In the genomic region with DNA sequence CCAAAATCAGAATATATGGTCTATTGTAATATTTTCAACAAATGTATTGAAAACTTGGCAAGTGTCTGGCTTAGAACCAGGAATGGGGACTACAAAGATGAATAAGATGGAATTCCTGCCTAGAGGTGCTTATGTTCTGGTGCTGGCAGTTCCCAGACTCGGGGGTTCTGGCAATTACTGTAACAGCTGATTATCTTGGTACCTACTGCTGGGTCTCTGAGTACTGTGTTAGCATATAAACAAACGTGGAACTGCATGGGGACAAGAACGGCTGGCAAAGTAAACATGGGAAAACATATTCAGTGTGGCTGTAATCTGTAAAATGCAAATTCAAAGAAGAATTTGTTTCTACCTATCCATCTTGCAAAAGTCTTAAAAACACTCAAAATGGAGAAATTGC, we compare ENCODE assay signal across 21 cellular contexts.
"Had no signal": no experiment of that assay in that cellular context is flagged by ENCODE, and none has a peak within 500 bp of the region (broad histone marks: within the 10 kb centered on the region; RNA-seq: fewer than 3 reads in every experiment).

No MANE protein-coding gene starts in this region.

- H3K4me3 ChIP-seq: coronary artery, gastrocnemius medialis, lower lobe of right lung, spleen, thyroid gland had no signal

- H3K36me3 ChIP-seq: brain microvascular endothelial cell, gastrocnemius medialis, lower lobe of right lung, spleen, thyroid gland had no signal

- H3K4me1 Mint-ChIP-seq: activated naive CD8-positive, alpha-beta T cell treated with anti-CD3 and anti-CD28 coated beads, Interleukin-2, amount 50 U/mL, for 24 hours; central memory CD8-positive, alpha-beta T cell; mesothelial cell of epicardium; stimulated activated memory B cell treated with anti-CD40 and anti-IgM and Interleukin-4, amounts not matched to agents 10 μg/mL and 1 μg/mL and 100 μg/mL, for 72 hours; T-cell had no signal

- H3K4me3 Mint-ChIP-seq: activated CD8-positive, alpha-beta T cell treated with anti-CD3 and anti-CD28 coated beads, Interleukin-2, amount 10 ng/mL, durations not matched to agents 7 days and 5 days; activated naive CD4-positive, alpha-beta T cell treated with anti-CD3 and anti-CD28 coated beads for 36 hours; activated naive CD8-positive, alpha-beta T cell treated with anti-CD3 and anti-CD28 coated beads, Interleukin-2, amount 50 U/mL, for 24 hours; activated T-cell treated with anti-CD3 and anti-CD28 coated beads, Interleukin-2, amount 50 U/mL, for 24 hours; central memory CD8-positive, alpha-beta T cell; mesothelial cell of epicardium; nephron progenitor cell; stimulated activated memory B cell treated with anti-CD40 and anti-IgM and Interleukin-4, amounts not matched to agents 10 μg/mL and 1 μg/mL and 100 μg/mL, for 72 hours; T-cell had no signal

- H3K9me3 Mint-ChIP-seq: activated naive CD4-positive, alpha-beta T cell treated with anti-CD3 and anti-CD28 coated beads for 36 hours; activated naive CD8-positive, alpha-beta T cell treated with anti-CD3 and anti-CD28 coated beads, Interleukin-2, amount 50 U/mL, for 24 hours; activated T-cell treated with anti-CD3 and anti-CD28 coated beads, Interleukin-2, amount 50 U/mL, for 24 hours; central memory CD8-positive, alpha-beta T cell; mesothelial cell of epicardium; stimulated activated memory B cell treated with anti-CD40 and anti-IgM and Interleukin-4, amounts not matched to agents 10 μg/mL and 1 μg/mL and 100 μg/mL, for 72 hours; T-cell had no signal

- DNase-seq: activated CD4-positive, alpha-beta T cell treated with anti-CD3 and anti-CD28 coated beads for 48 hours; activated CD4-positive, CD25-positive, alpha-beta regulatory T cell; activated CD8-positive, alpha-beta T cell treated with anti-CD3 and anti-CD28 coated beads, Interleukin-2, amount 10 ng/mL, durations not matched to agents 7 days and 5 days; activated naive CD4-positive, alpha-beta T cell treated with anti-CD3 and anti-CD28 coated beads for 36 hours; activated naive CD8-positive, alpha-beta T cell treated with anti-CD3 and anti-CD28 coated beads, Interleukin-2, amount 50 U/mL, for 24 hours; activated T-cell treated with anti-CD3 and anti-CD28 coated beads, Interleukin-2, amount 50 U/mL, for 24 hours; aorta; brain microvascular endothelial cell; gastrocnemius medialis; head of caudate nucleus; lower lobe of right lung; nephron progenitor cell; spleen; stimulated activated CD4-positive, alpha-beta T cell treated with anti-CD3 and anti-CD28 coated beads, Interleukin-4, amount 100 ng/mL, for 4 hours; T-cell; T-helper 9 cell; thyroid gland had no signal

- H3K27me3 ChIP-seq: brain microvascular endothelial cell, gastrocnemius medialis, spleen, thyroid gland had no signal

- H3K27ac ChIP-seq: brain microvascular endothelial cell, coronary artery, gastrocnemius medialis, lower lobe of right lung, spleen, thyroid gland had no signal

- H3K9me3 ChIP-seq: gastrocnemius medialis, lower lobe of right lung, spleen, thyroid gland had no signal

- H3K27ac Mint-ChIP-seq: activated CD8-positive, alpha-beta T cell treated with anti-CD3 and anti-CD28 coated beads, Interleukin-2, amount 10 ng/mL, durations not matched to agents 7 days and 5 days; activated naive CD4-positive, alpha-beta T cell treated with anti-CD3 and anti-CD28 coated beads for 36 hours; activated naive CD8-positive, alpha-beta T cell treated with anti-CD3 and anti-CD28 coated beads, Interleukin-2, amount 50 U/mL, for 24 hours; activated T-cell treated with anti-CD3 and anti-CD28 coated beads, Interleukin-2, amount 50 U/mL, for 24 hours; mesothelial cell of epicardium; stimulated activated memory B cell treated with anti-CD40 and anti-IgM and Interleukin-4, amounts not matched to agents 10 μg/mL and 1 μg/mL and 100 μg/mL, for 72 hours; T-cell had no signal

- H3K36me3 Mint-ChIP-seq: mesothelial cell of epicardium; stimulated activated memory B cell treated with anti-CD40 and anti-IgM and Interleukin-4, amounts not matched to agents 10 μg/mL and 1 μg/mL and 100 μg/mL, for 72 hours; T-cell had no signal

- H3K4me1 ChIP-seq: gastrocnemius medialis, lower lobe of right lung, spleen, thyroid gland had no signal

- H3K27me3 Mint-ChIP-seq: stimulated activated memory B cell treated with anti-CD40 and anti-IgM and Interleukin-4, amounts not matched to agents 10 μg/mL and 1 μg/mL and 100 μg/mL, for 72 hours had no signal
